Comparison of ENCODE assay signal across 14 cellular contexts in the genomic region with DNA sequence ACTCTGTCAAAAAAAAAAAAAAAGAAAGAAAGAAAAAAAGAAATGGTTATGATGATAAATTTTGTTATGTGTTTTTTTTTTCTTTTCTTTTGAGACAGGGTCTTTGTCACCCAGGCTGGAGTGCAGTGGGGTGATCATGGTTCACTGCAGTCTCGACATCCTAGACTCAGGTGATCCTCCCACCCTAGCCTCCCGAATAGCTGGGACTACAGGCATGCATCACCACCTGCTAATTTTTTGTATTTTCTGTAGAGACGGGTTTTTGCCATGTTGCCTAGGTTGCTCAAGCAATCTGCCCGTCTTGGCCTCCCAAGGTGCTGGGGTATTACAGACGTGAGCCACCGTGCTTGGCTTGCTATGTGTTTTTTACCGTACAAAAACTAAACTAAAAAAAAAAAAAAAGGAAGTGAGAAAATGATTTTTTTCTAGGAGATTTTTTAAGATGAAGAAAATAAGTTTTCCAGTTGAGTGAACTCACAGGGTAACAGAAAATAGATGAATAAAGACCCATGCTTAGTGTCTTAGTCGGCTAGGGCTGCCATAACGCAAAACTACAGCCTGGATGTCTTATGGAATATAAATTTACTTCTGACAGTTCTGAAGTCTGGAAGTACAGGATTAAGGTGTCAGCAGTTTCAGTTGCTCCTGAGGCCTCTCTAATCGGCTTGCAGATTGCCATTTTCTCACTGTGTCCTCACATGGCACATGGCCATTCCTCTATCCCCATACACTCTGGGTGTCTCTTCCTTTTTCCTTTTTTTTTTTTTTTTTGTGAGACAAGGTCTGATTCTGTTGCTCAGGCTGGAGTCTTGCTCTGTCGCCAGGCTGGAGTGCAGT. TPM values are rescaled to one million over a fixed set of nuclear protein-coding genes. Genes with fewer than 3 reads are reported as not detected.
A peak's percentile ranks its signal among the peaks of the same experiment; 100 is the strongest.
DNase-seq lines count a peak whose midpoint lies in the region; ATAC-seq, FAIRE-seq and TF ChIP-seq lines count a peak whose summit lies in the region.
"Had no signal": no experiment of that assay in that cellular context is flagged by ENCODE, and none has a peak within 500 bp of the region (broad histone marks: within the 10 kb centered on the region; RNA-seq: fewer than 3 reads in every experiment).

No MANE protein-coding gene starts in this region.

- TF ChIP-seq EP300 in tibial nerve (IDR thresholded peaks at IDR 0.05): no peak

- peak; percentile 77 for FAIRE-seq in GM12891 (lab: Jason Lieb, UNC)

- H3K9ac ChIP-seq in SU-DHL-6 (ENCODE audit: low read length): peak overlapping the region; percentile 59

- H3K4me3 ChIP-seq in SU-DHL-6 (ENCODE audit: insufficient read depth, low read length, poor library complexity, severe bottlenecking) (peak overlapping the region; percentile 15), tibial nerve (no peak overlapping the region)
- H3K4me3 ChIP-seq: testis had no signal

- H3K4me1 ChIP-seq in tibial nerve: no peaks in the 10 kb centered on the region
- H3K4me1 ChIP-seq: testis had no signal

- peaks cover 52% of the 10 kb centered on the region for H3F3A ChIP-seq in SU-DHL-6 (ENCODE audit: insufficient read depth)

- no peaks in the 10 kb centered on the region for H3K9me3 ChIP-seq in SU-DHL-6 (ENCODE audit: insufficient read depth, low read length)
- H3K9me3 ChIP-seq in tibial nerve: no peaks in the 10 kb centered on the region
- H3K9me3 ChIP-seq: neutrophil, testis had no signal

- H4K20me1 ChIP-seq in SU-DHL-6 (ENCODE audit: low read depth, low read length): no peaks in the 10 kb centered on the region

- WGBS in tibial nerve, 2 donors: 74 to 75% methylated on average over 11 of the region's 11 CpGs

- H3K79me2 ChIP-seq in SU-DHL-6 (ENCODE audit: insufficient read depth, low read length): no peaks in the 10 kb centered on the region

- H3K36me3 ChIP-seq in SU-DHL-6 (ENCODE audit: low read length) (no peaks in the 10 kb centered on the region), tibial nerve (no peaks in the 10 kb centered on the region)
- H3K36me3 ChIP-seq: neutrophil had no signal

- H3K4me2 ChIP-seq in SU-DHL-6 (ENCODE audit: low read depth, low read length, poor library complexity, severe bottlenecking): peak overlapping the region; percentile 88

- no peaks in the 10 kb centered on the region for H3K9me2 ChIP-seq in SU-DHL-6 (replicated peaks; ENCODE audit: insufficient read depth, low read length)

- no peak for DNase-seq in GM12891 (ENCODE audit: insufficient read length, low spot score)
- no peak for DNase-seq in tibial nerve (ENCODE audit: low spot score in 2 of 2)
- DNase-seq in NK-92 treated with Interleukin-12 subunit alpha and Interleukin-12 subunit beta, amount 100 ng/mL, for 24 hours (lab: John Stamatoyannopoulos, UW): no peak
- DNase-seq in retina: no peak
- DNase-seq: activated CD8-positive, alpha-beta memory T cell treated with anti-CD3 and anti-CD28 coated beads, Interleukin-2, amount 10 ng/mL, durations not matched to agents 7 days and 5 days; NCI-H1930; testis had no signal

- no peak for TF ChIP-seq CTCF in SU-DHL-6 (IDR thresholded peaks at IDR 0.05; ENCODE audit: insufficient read depth, low read length, poor library complexity, severe bottlenecking)
- no peak for TF ChIP-seq CTCF in tibial nerve (IDR thresholded peaks at IDR 0.05)

- ATAC-seq in GM19468 (IDR thresholded peaks at IDR 0.05; ENCODE audit: extremely low read depth, unreplicated experiment): peak; percentile 27
- peak; percentile 50 for ATAC-seq in HG03097 (IDR thresholded peaks at IDR 0.05; ENCODE audit: low FRiP score, unreplicated experiment)
- no peak for ATAC-seq in HG03025 (IDR thresholded peaks at IDR 0.05; ENCODE audit: low FRiP score, unreplicated experiment)
- ATAC-seq: activated CD8-positive, alpha-beta memory T cell treated with anti-CD3 and anti-CD28 coated beads, Interleukin-2, amount 10 ng/mL, durations not matched to agents 7 days and 5 days had no signal

- H3K27me3 ChIP-seq in SU-DHL-6 (ENCODE audit: low read length) (no peaks in the 10 kb centered on the region), tibial nerve (no peaks in the 10 kb centered on the region)
- H3K27me3 ChIP-seq: neutrophil, testis had no signal

- H2AFZ ChIP-seq in SU-DHL-6 (ENCODE audit: low read depth, low read length, severe bottlenecking): peak overlapping the region; percentile 86

- no peak for TF ChIP-seq POLR2A in GM12891 (IDR thresholded peaks at IDR 0.05; ENCODE audit: low read depth, low read length)
- no peak for TF ChIP-seq POLR2A in tibial nerve (IDR thresholded peaks at IDR 0.05)

- H3K27ac ChIP-seq in SU-DHL-6 (ENCODE audit: low read depth, low read length) (peak overlapping the region; percentile 99), tibial nerve (no peak overlapping the region)
- H3K27ac ChIP-seq: testis had no signal

TF ChIP-seq in GM12891, 5 proteins besides CTCF, POLR2A, EP300 and RAD21:
- TF ChIP-seq POLR2AphosphoS5 (IDR thresholded peaks at IDR 0.05; ENCODE audit: low read depth, low read length): no peak
- TF ChIP-seq SPI1 (IDR thresholded peaks at IDR 0.05; ENCODE audit: low read depth, low read length): peak; percentile 87
- TF ChIP-seq PAX5 (IDR thresholded peaks at IDR 0.05; ENCODE audit: insufficient read depth, low read length, severe bottlenecking): no peak

RNA-seq across cellular contexts. Expression of gene APOF, which starts 13.2 kb away (rescaled TPM):
- polyA plus RNA-seq in GM12891 (2012; ENCODE audit: low read depth, missing spikeins): 0.15 TPM
- not detected for total RNA-seq in tibial nerve
- total RNA-seq: activated CD8-positive, alpha-beta memory T cell treated with anti-CD3 and anti-CD28 coated beads, Interleukin-2, amount 10 ng/mL, durations not matched to agents 7 days and 5 days; esophagus mucosa; testis had no signal
- polyA plus RNA-seq: CD14-positive monocyte had no signal

RNA-seq across cellular contexts. Expression of gene STAT2, which starts 15.9 kb away (rescaled TPM):
- polyA plus RNA-seq in GM12891 (2012; ENCODE audit: low read depth, missing spikeins): 45.0 TPM
- 100 to 1,000 TPM; 163 to 296 (median 239) TPM for total RNA-seq in tibial nerve

RNA-seq across cellular contexts. Expression of gene IL23A, which starts 37.1 kb away (rescaled TPM):
- polyA plus RNA-seq in GM12891 (2012; ENCODE audit: low read depth, missing spikeins): 6.2 TPM
- not detected for total RNA-seq in tibial nerve

RNA-seq across cellular contexts. Expression of gene PAN2, which starts 42.0 kb away (rescaled TPM):
- polyA plus RNA-seq in GM12891 (2012; ENCODE audit: low read depth, missing spikeins): 35.9 TPM
- total RNA-seq in tibial nerve: 10 to 100 TPM; 50.1 to 69.8 (median 63.5) TPM
